Comparison of ENCODE assay signal across 1 cellular context in genomic region chr4:8255698-8256441, GRCh38.
TF ChIP-seq lines count a peak whose summit lies in the region.

No MANE protein-coding gene starts in this region.

TF ChIP-seq in GM23338, 12 proteins besides CTCF, POLR2A, EP300 and RAD21 (continued from another document):
- TF ChIP-seq JUNB (IDR thresholded peaks at IDR 0.05; ENCODE audit: unreplicated experiment) = no peak
- no peak for TF ChIP-seq CREB1 (CRISPR knock-in tag; IDR thresholded peaks at IDR 0.05; ENCODE audit: low read depth)
- TF ChIP-seq POLR2AphosphoS5 (IDR thresholded peaks at IDR 0.05; ENCODE audit: low read depth) = no peak
- TF ChIP-seq EZH2phosphoT487 (IDR thresholded peaks at IDR 0.05; ENCODE audit: unreplicated experiment) = no peak
- TF ChIP-seq EZH2 (IDR thresholded peaks at IDR 0.05; ENCODE audit: low read depth, unreplicated experiment) = no peak
- no peak for TF ChIP-seq ZNF462 (CRISPR knock-in tag; IDR thresholded peaks at IDR 0.05)
